In the genomic region with DNA sequence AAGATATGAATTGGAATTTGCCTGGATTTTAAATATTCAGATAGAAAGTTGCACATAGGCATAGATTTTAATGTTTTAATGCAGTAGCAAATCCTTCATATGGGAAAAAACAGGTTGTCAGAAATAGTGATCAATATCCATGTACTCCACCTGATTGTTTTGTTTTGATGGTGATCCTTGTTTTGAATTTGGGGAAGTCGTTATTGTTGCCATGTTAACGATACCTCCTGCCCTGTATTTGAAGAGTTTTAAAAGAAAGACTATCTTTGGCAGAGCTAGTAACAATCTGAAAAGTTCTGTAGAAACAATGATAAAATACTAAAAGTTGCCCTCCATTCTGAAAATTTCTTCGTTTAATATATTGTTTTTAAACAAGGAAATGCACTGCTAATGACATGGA, we compare ENCODE assay signal across 8 cellular contexts. TPM values are rescaled to one million over a fixed set of nuclear protein-coding genes. Genes with fewer than 3 reads are reported as not detected.
DNase-seq lines count a peak whose midpoint lies in the region; TF ChIP-seq lines count a peak whose summit lies in the region.

No MANE protein-coding gene starts in this region.

- DNase-seq in HAP-1 (ENCODE audit: low spot score in 2 of 2) (no peak), SKM-1 (lab: John Stamatoyannopoulos, UW; ENCODE audit: unreplicated experiment) (peak; percentile 51), fibroblast of mammary gland (ENCODE audit: low read depth) (no peak), inferior parietal cortex (ENCODE audit: extremely low spot score) (no peak), DMS53 treated with DMSO at 0.1 percent for 48 hours (lab: John Stamatoyannopoulos, UW; ENCODE audit: unreplicated experiment) (no peak), AG20443 (ENCODE audit: low spot score) (no peak), HT-29 (ENCODE audit: low spot score) (no peak)

- H3K27me3 ChIP-seq in HAP-1 (ENCODE audit: low read depth) (no peaks in the 10 kb centered on the region), skeletal muscle tissue (ENCODE audit: control insufficient read depth in 3 of 3, insufficient read depth in 3 of 3, low read length in 3 of 3) (no peaks in the 10 kb centered on the region)

- no peak for TF ChIP-seq CTCF in fibroblast of mammary gland (conservative IDR thresholded peaks at IDR 0.05; ENCODE audit: control insufficient read depth, insufficient read depth, low read depth, low read length)

- peaks cover 4% of the 10 kb centered on the region; the same call in 1 of the 2 replicates for H3K36me3 ChIP-seq in HAP-1 (replicated peaks)
- H3K36me3 ChIP-seq in skeletal muscle tissue (ENCODE audit: control insufficient read depth in 3 of 3, insufficient read depth in 3 of 3, low read length in 3 of 3) = no peaks in the 10 kb centered on the region

- H3K9me3 ChIP-seq in HAP-1 (no peaks in the 10 kb centered on the region), skeletal muscle tissue (ENCODE audit: control insufficient read depth in 3 of 3, low read length in 3 of 3) (no peaks in the 10 kb centered on the region)

- H3K4me1 ChIP-seq in HAP-1 = peaks cover 14% of the 10 kb centered on the region
- peaks cover 5 to 21% (median 18%) of the 10 kb centered on the region in 3 donors for H3K4me1 ChIP-seq in skeletal muscle tissue (ENCODE audit: control insufficient read depth in 3 of 3, insufficient read depth in 3 of 3, low read length in 3 of 3)

- peak overlapping the region; percentile 93 to 99 (median 98) for H3K9ac ChIP-seq in skeletal muscle tissue (ENCODE audit: low read depth in 1 of 3, low read length in 3 of 3)

- in situ Hi-C loops in HAP-1 (cut with MboI; ENCODE audit: low sequenced_read_pairs) = no loop called here

- peak overlapping the region; percentile 97 for H3K27ac ChIP-seq in skeletal muscle tissue (ENCODE audit: low read depth, low read length)

- H3K4me3 ChIP-seq in HAP-1 (peak overlapping the region; percentile 93), fibroblast of mammary gland (ENCODE audit: control insufficient read depth, low read depth, low read length) (peak overlapping the region; percentile 74), skeletal muscle tissue (ENCODE audit: low read length in 3 of 3) (peak overlapping the region; percentile 78 to 89 (median 82))

RNA-seq across cellular contexts. Expression of gene CEP350, which starts 1.1 kb away (rescaled TPM):
- total RNA-seq in skeletal muscle tissue = 71.5 TPM
- 16.1 and 27.3 TPM in 2 replicates for total RNA-seq in HT-29 (2014; rRNA removed; shearing (Covaris generic))
